Comparison of ENCODE assay signal across 10 cellular contexts in genomic region chr20:14700641-14700965, GRCh38.
DNase-seq lines count a peak whose midpoint lies in the region; ATAC-seq and TF ChIP-seq lines count a peak whose summit lies in the region.
"Had no signal": no experiment of that assay in that cellular context is flagged by ENCODE, and none has a peak within 500 bp of the region (broad histone marks: within the 10 kb centered on the region; RNA-seq: fewer than 3 reads in every experiment).

No MANE protein-coding gene starts in this region.

- ATAC-seq in GM19467 (IDR thresholded peaks at IDR 0.05; ENCODE audit: unreplicated experiment): peak; percentile 49
- ATAC-seq in stimulated activated memory B cell treated with anti-CD40 and anti-IgM and Interleukin-4, amounts not matched to agents 10 μg/mL and 1 μg/mL and 100 μg/mL, for 72 hours: no peak
- no peak for ATAC-seq in stimulated activated naive CD8-positive, alpha-beta T cell treated with anti-CD3 and anti-CD28 coated beads, Interleukin-15, amount 100 ng/mL, for 72 hours
- ATAC-seq: right cardiac atrium had no signal

- H3K4me1 Mint-ChIP-seq in stimulated activated memory B cell treated with anti-CD40 and anti-IgM and Interleukin-4, amounts not matched to agents 10 μg/mL and 1 μg/mL and 100 μg/mL, for 72 hours: no peaks in the 10 kb centered on the region
- no peaks in the 10 kb centered on the region for H3K4me1 Mint-ChIP-seq in stimulated activated naive CD8-positive, alpha-beta T cell treated with anti-CD3 and anti-CD28 coated beads, Interleukin-15, amount 100 ng/mL, for 72 hours

- DNase-seq in AG08395 (ENCODE audit: low spot score): peak; percentile 40
- DNase-seq in LHCN-M2 (ENCODE audit: low read depth): peak; percentile 55
- peak; percentile 39 for DNase-seq in fibroblast of the aortic adventitia (ENCODE audit: low read depth)
- DNase-seq in GM19238 (ENCODE audit: insufficient read length, low spot score): no peak
- no peak for DNase-seq in KBM-7
- no peak for DNase-seq in stimulated activated naive CD8-positive, alpha-beta T cell treated with anti-CD3 and anti-CD28 coated beads, Interleukin-15, amount 100 ng/mL, for 72 hours
- DNase-seq: activated CD4-positive, alpha-beta T cell treated with anti-CD3 and anti-CD28 coated beads for 4 hours; right cardiac atrium had no signal

- H3K4me3 Mint-ChIP-seq in stimulated activated memory B cell treated with anti-CD40 and anti-IgM and Interleukin-4, amounts not matched to agents 10 μg/mL and 1 μg/mL and 100 μg/mL, for 72 hours: no peak overlapping the region
- no peak overlapping the region for H3K4me3 Mint-ChIP-seq in stimulated activated naive CD8-positive, alpha-beta T cell treated with anti-CD3 and anti-CD28 coated beads, Interleukin-15, amount 100 ng/mL, for 72 hours

- H3K27me3 Mint-ChIP-seq in stimulated activated memory B cell treated with anti-CD40 and anti-IgM and Interleukin-4, amounts not matched to agents 10 μg/mL and 1 μg/mL and 100 μg/mL, for 72 hours: peaks cover 8% of the 10 kb centered on the region
- H3K27me3 Mint-ChIP-seq in stimulated activated naive CD8-positive, alpha-beta T cell treated with anti-CD3 and anti-CD28 coated beads, Interleukin-15, amount 100 ng/mL, for 72 hours: no peaks in the 10 kb centered on the region

- no peak overlapping the region for H3K4me3 ChIP-seq in fibroblast of the aortic adventitia (ENCODE audit: low read depth, low read length)

- TF ChIP-seq CTCF in fibroblast of the aortic adventitia (IDR thresholded peaks at IDR 0.05; ENCODE audit: insufficient read depth, low read length): no peak

- H3K9me3 Mint-ChIP-seq in stimulated activated memory B cell treated with anti-CD40 and anti-IgM and Interleukin-4, amounts not matched to agents 10 μg/mL and 1 μg/mL and 100 μg/mL, for 72 hours: no peaks in the 10 kb centered on the region
- no peaks in the 10 kb centered on the region for H3K9me3 Mint-ChIP-seq in stimulated activated naive CD8-positive, alpha-beta T cell treated with anti-CD3 and anti-CD28 coated beads, Interleukin-15, amount 100 ng/mL, for 72 hours

- in situ Hi-C loops in KBM-7 (cut with MboI; ENCODE audit: low pct_unique_long_range_greater_than_20kb, low sequenced_read_pairs): no loop called here

- H3K36me3 Mint-ChIP-seq in stimulated activated memory B cell treated with anti-CD40 and anti-IgM and Interleukin-4, amounts not matched to agents 10 μg/mL and 1 μg/mL and 100 μg/mL, for 72 hours: no peaks in the 10 kb centered on the region

- H3K27ac Mint-ChIP-seq in stimulated activated memory B cell treated with anti-CD40 and anti-IgM and Interleukin-4, amounts not matched to agents 10 μg/mL and 1 μg/mL and 100 μg/mL, for 72 hours: no peak overlapping the region
- H3K27ac Mint-ChIP-seq in stimulated activated naive CD8-positive, alpha-beta T cell treated with anti-CD3 and anti-CD28 coated beads, Interleukin-15, amount 100 ng/mL, for 72 hours: no peak overlapping the region

Comparison
In these comparisons a context has a peak if more than half of its experiments do, and no peak if none do; other contexts are left out.
1. DNase-seq: peak in AG08395 (single experiment), LHCN-M2 (single experiment) and fibroblast of the aortic adventitia (single experiment); none in GM19238 (single experiment), KBM-7 (single experiment) and stimulated activated naive CD8-positive, alpha-beta T cell treated with anti-CD3 and anti-CD28 coated beads, Interleukin-15, amount 100 ng/mL, for 72 hours (0 of 2).